In the genomic region with DNA sequence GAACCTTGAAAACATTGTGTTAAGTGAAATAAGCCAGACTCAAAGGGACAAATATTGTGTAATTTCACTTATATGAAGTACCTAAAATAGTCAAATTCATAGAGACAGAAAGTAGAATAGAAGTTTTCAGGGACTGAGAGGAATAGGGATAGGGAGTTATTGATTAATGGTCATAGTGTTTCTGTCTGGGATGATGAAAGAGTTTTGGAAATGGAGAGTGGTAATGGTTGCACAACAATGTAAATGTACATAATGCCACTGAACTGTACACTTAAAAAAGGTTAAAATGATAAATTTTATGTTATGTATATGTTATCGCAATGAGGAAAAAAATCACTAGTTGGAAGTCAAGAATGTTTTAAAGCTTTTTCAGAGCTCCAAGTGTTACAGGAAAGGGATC, we compare ENCODE assay signal across 10 cellular contexts.
"Had no signal": no experiment of that assay in that cellular context is flagged by ENCODE, and none has a peak within 500 bp of the region (broad histone marks: within the 10 kb centered on the region; RNA-seq: fewer than 3 reads in every experiment).

No MANE protein-coding gene starts in this region.

- H3K36me3 ChIP-seq: HAP-1 had no signal

- H3K4me2 ChIP-seq: KMS-11 had no signal

- H3K4me3 ChIP-seq: GM23248, HAP-1 had no signal

- DNase-seq: GM23248, GOT3, H7, HFFc6, IMR-90, KBM-7 had no signal

- H3K4me1 ChIP-seq: HAP-1 had no signal

- H3K4me3 Mint-ChIP-seq: HFFc6 had no signal

- ATAC-seq: HCT116 had no signal

- H3K9ac ChIP-seq: GM23248, KMS-11 had no signal

- H2AFZ ChIP-seq: GM23248 had no signal

- H3K9me3 Mint-ChIP-seq: HFFc6 had no signal

- H3K9me3 ChIP-seq: HAP-1 had no signal

- H3K27ac ChIP-seq: GM23248, HL-60, KMS-11 had no signal

- H3K27ac Mint-ChIP-seq: HFFc6 had no signal
